ENCODE assay signal across 1 cellular context in the genomic region with DNA sequence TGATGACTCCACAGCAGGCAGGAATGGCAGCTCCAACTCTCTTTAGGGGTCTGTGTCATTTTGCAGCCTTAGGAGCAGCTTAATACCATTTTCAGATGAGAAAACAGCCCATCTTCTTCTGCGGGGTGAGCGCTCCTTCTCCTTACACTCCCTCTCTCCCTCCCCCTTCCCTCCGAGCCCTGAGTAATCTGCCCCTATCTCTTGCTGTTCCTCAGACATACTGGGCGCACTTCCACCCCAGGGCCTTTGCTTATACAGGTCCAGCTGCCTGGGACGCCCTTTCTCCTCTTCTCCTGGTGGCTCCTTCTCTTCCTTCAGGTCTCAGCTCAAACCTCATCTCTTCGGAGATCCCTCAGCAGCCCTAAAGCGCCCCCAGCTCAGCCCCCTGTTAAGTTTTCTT.
TF ChIP-seq lines count a peak whose summit lies in the region.

No MANE protein-coding gene starts in this region.

TF ChIP-seq in K562, 482 proteins besides CTCF, POLR2A, EP300 and RAD21 (continued from another document and continues in another):
- TF ChIP-seq, protein P1, sequence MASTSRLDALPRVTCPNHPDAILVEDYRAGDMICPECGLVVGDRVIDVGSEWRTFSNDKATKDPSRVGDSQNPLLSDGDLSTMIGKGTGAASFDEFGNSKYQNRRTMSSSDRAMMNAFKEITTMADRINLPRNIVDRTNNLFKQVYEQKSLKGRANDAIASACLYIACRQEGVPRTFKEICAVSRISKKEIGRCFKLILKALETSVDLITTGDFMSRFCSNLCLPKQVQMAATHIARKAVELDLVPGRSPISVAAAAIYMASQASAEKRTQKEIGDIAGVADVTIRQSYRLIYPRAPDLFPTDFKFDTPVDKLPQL (IDR thresholded peaks at IDR 0.05; ENCODE audit: extremely low read depth, insufficient read length), result no peak
- no peak for TF ChIP-seq EGR1 (conservative IDR thresholded peaks at IDR 0.05)
- TF ChIP-seq, protein P2, sequence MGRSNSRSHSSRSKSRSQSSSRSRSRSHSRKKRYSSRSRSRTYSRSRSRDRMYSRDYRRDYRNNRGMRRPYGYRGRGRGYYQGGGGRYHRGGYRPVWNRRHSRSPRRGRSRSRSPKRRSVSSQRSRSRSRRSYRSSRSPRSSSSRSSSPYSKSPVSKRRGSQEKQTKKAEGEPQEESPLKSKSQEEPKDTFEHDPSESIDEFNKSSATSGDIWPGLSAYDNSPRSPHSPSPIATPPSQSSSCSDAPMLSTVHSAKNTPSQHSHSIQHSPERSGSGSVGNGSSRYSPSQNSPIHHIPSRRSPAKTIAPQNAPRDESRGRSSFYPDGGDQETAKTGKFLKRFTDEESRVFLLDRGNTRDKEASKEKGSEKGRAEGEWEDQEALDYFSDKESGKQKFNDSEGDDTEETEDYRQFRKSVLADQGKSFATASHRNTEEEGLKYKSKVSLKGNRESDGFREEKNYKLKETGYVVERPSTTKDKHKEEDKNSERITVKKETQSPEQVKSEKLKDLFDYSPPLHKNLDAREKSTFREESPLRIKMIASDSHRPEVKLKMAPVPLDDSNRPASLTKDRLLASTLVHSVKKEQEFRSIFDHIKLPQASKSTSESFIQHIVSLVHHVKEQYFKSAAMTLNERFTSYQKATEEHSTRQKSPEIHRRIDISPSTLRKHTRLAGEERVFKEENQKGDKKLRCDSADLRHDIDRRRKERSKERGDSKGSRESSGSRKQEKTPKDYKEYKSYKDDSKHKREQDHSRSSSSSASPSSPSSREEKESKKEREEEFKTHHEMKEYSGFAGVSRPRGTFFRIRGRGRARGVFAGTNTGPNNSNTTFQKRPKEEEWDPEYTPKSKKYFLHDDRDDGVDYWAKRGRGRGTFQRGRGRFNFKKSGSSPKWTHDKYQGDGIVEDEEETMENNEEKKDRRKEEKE (IDR thresholded peaks at IDR 0.05; ENCODE audit: borderline replicate concordance in 1 of 2, control insufficient read depth in 1 of 2, low read depth in 2 of 2, low read length in 1 of 2), result no peak
- TF ChIP-seq ZC3H4 (CRISPR knock-in tag; IDR thresholded peaks at IDR 0.05; ENCODE audit: borderline replicate concordance), result no peak
- TF ChIP-seq, protein P3, sequence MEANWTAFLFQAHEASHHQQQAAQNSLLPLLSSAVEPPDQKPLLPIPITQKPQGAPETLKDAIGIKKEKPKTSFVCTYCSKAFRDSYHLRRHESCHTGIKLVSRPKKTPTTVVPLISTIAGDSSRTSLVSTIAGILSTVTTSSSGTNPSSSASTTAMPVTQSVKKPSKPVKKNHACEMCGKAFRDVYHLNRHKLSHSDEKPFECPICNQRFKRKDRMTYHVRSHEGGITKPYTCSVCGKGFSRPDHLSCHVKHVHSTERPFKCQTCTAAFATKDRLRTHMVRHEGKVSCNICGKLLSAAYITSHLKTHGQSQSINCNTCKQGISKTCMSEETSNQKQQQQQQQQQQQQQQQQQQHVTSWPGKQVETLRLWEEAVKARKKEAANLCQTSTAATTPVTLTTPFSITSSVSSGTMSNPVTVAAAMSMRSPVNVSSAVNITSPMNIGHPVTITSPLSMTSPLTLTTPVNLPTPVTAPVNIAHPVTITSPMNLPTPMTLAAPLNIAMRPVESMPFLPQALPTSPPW (CRISPR knock-in tag; IDR thresholded peaks at IDR 0.05), result peak; percentile 47; the same call in 1 of the 2 replicates
- no peak for TF ChIP-seq ZNF589 (CRISPR knock-in tag; IDR thresholded peaks at IDR 0.05; ENCODE audit: low read depth)
- no peak for TF ChIP-seq LEF1 (IDR thresholded peaks at IDR 0.05)
- no peak for TF ChIP-seq RFX5 (IDR thresholded peaks at IDR 0.05; ENCODE audit: low read depth, low read length)
- TF ChIP-seq KDM1A (IDR thresholded peaks at IDR 0.05), result peak; percentile 57 to 72; a peak in 3 of 4 replicates
- no peak for TF ChIP-seq ZNF316 (IDR thresholded peaks at IDR 0.05)
- no peak for TF ChIP-seq SIN3A (IDR thresholded peaks at IDR 0.05; ENCODE audit: borderline replicate concordance in 2 of 2, control insufficient read depth in 1 of 2, low read depth in 2 of 2, low read length in 2 of 2)
- TF ChIP-seq ATF6 (CRISPR knock-in tag; IDR thresholded peaks at IDR 0.05), result no peak
- TF ChIP-seq ZNF695 (CRISPR knock-in tag; IDR thresholded peaks at IDR 0.05), result no peak
- TF ChIP-seq ZFP36 (IDR thresholded peaks at IDR 0.05; ENCODE audit: low read depth, low read length, partially characterized antibody), result no peak
- no peak for TF ChIP-seq KLF16 (IDR thresholded peaks at IDR 0.05)
- no peak for TF ChIP-seq HLTF (IDR thresholded peaks at IDR 0.05)
- peak; percentile 74 for TF ChIP-seq RBM25 (IDR thresholded peaks at IDR 0.05; ENCODE audit: low read depth, low read length, severe bottlenecking)
- no peak for TF ChIP-seq GABPB1 (CRISPR knock-in tag; IDR thresholded peaks at IDR 0.05)
- TF ChIP-seq MYNN (IDR thresholded peaks at IDR 0.05), result no peak
- TF ChIP-seq MYNN (CRISPR knock-in tag; IDR thresholded peaks at IDR 0.05), result no peak
- no peak for TF ChIP-seq FOXK1 (CRISPR knock-in tag; IDR thresholded peaks at IDR 0.05; ENCODE audit: borderline replicate concordance)
- TF ChIP-seq ZC3H11A (IDR thresholded peaks at IDR 0.05; ENCODE audit: low read depth, low read length), result no peak
- 0 out of 2 replicates have a peak, but pooled peaks have one; percentile 6 for TF ChIP-seq SPI1 (IDR thresholded peaks at IDR 0.05; ENCODE audit: borderline replicate concordance, low read depth, low read length)
- no peak for TF ChIP-seq HMGXB4 (CRISPR knock-in tag; IDR thresholded peaks at IDR 0.05)
- TF ChIP-seq, protein P4, sequence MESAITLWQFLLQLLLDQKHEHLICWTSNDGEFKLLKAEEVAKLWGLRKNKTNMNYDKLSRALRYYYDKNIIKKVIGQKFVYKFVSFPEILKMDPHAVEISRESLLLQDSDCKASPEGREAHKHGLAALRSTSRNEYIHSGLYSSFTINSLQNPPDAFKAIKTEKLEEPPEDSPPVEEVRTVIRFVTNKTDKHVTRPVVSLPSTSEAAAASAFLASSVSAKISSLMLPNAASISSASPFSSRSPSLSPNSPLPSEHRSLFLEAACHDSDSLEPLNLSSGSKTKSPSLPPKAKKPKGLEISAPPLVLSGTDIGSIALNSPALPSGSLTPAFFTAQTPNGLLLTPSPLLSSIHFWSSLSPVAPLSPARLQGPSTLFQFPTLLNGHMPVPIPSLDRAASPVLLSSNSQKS (CRISPR knock-in tag; IDR thresholded peaks at IDR 0.05), result no peak
- TF ChIP-seq SMAD4 (CRISPR knock-in tag; conservative IDR thresholded peaks at IDR 0.05), result no peak
- no peak for TF ChIP-seq ZNF507 (tag; conservative IDR thresholded peaks at IDR 0.05)
- no peak for TF ChIP-seq SNIP1 (IDR thresholded peaks at IDR 0.05; ENCODE audit: low read depth)
- TF ChIP-seq PBX2 (CRISPR knock-in tag; IDR thresholded peaks at IDR 0.05; ENCODE audit: low read depth), result no peak
- TF ChIP-seq PBX2 (tag; conservative IDR thresholded peaks at IDR 0.05; ENCODE audit: low read depth), result no peak
- TF ChIP-seq ZFP1 (CRISPR knock-in tag; IDR thresholded peaks at IDR 0.05), result no peak
- TF ChIP-seq HNRNPL (IDR thresholded peaks at IDR 0.05; ENCODE audit: low read depth, low read length), result no peak
- TF ChIP-seq CAMTA2 (CRISPR knock-in tag; conservative IDR thresholded peaks at IDR 0.05), result no peak
- TF ChIP-seq ZFPM2 (CRISPR knock-in tag; IDR thresholded peaks at IDR 0.05), result no peak
- TF ChIP-seq HDAC2 (IDR thresholded peaks at IDR 0.05), result 0 out of 2 replicates have a peak, but pooled peaks have one; percentile 42
- TF ChIP-seq ZBTB11 (CRISPR knock-in tag; IDR thresholded peaks at IDR 0.05), result no peak
- TF ChIP-seq RCOR1 (IDR thresholded peaks at IDR 0.05; ENCODE audit: borderline replicate concordance in 1 of 2, low read depth in 2 of 2, low read length in 2 of 2), result peak in 1 of 2 experiments; percentile 64; a peak in 1 of 4 replicates
- TF ChIP-seq ERF (CRISPR knock-in tag; IDR thresholded peaks at IDR 0.05), result no peak
- no peak for TF ChIP-seq PATZ1 (CRISPR knock-in tag; IDR thresholded peaks at IDR 0.05; ENCODE audit: borderline replicate concordance)
- no peak for TF ChIP-seq ZNF655 (CRISPR knock-in tag; IDR thresholded peaks at IDR 0.05)
- no peak for TF ChIP-seq CREB1 (IDR thresholded peaks at IDR 0.05)
- no peak for TF ChIP-seq CREB1 (CRISPR knock-in tag; IDR thresholded peaks at IDR 0.05)
